ENCODE assay signal across 8 cellular contexts in the genomic region with DNA sequence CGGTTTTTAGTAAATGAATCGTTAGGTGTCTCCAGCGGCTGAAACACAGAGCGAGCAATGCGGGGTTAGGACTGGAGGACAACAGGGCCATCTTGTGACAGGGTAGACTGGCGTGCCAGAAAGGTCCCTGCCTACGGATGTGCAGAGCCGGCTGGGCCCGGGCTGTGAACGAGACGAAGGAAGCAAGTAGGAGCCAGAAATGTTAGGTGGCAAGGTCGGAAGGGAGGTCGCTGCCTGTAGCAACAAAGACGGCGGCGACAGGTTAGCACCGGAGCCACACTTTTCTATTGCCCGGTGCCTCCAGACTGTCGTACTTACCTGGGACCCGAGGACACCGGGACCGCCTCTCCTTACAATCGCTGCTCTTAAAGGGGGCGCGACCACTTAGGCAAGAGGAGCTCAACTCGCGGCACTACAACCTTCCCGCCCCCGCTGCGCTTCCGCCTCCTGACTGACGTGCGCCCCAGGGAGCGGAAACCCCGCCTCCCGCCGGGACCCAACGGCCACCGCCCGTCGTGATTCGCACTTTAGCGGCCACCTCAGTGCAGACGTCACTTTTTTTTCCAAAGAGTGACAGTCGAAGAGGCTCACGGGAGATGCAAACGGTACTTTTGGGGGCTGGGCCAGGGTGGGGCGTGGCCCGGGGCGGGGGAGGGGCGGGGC. TPM values are rescaled to one million over a fixed set of nuclear protein-coding genes. Genes with fewer than 3 reads are reported as not detected.
A peak's percentile ranks its signal among the peaks of the same experiment; 100 is the strongest.
DNase-seq lines count a peak whose midpoint lies in the region; TF ChIP-seq lines count a peak whose summit lies in the region.

A gene with protein sequence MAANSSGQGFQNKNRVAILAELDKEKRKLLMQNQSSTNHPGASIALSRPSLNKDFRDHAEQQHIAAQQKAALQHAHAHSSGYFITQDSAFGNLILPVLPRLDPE (minus strand): TSS at position 449 of the 663 bp plus-strand sequence. CDS start 1,632 bp downstream, outside the sequence.

- H4K91ac ChIP-seq in neuronal stem cell (ENCODE audit: low read depth, low read length, poor library complexity): no peak within 1 kb of the TSS

- no peak within 1 kb of the TSS for H2BK15ac ChIP-seq in neuronal stem cell (ENCODE audit: low read length)

- H3K27me3 ChIP-seq in MM.1S (replicated peaks; ENCODE audit: insufficient read depth, low read length) (no peaks in the 10 kb centered on the region), neuronal stem cell (ENCODE audit: control insufficient read depth in 3 of 3, insufficient read depth in 3 of 3, low read depth in 1 of 3, low read length in 3 of 3) (no peaks in the 10 kb centered on the region)

- peak within 1 kb of the TSS; percentile 80 for H3K18ac ChIP-seq in neuronal stem cell (ENCODE audit: low read length)

- H3K4me2 ChIP-seq in MM.1S (ENCODE audit: low read depth, low read length) (peak within 1 kb of the TSS; percentile 94), neuronal stem cell (ENCODE audit: insufficient read depth, low read length, poor library complexity, severe bottlenecking) (peak within 1 kb of the TSS; percentile 71)

- no peaks in the 10 kb centered on the region for H3K9me2 ChIP-seq in MM.1S (replicated peaks; ENCODE audit: insufficient read depth, low read length)

- peak within 1 kb of the TSS; percentile 85 for H2AFZ ChIP-seq in MM.1S (ENCODE audit: low read length)
- H2AFZ ChIP-seq in neuronal stem cell (ENCODE audit: low read length): peak within 1 kb of the TSS; percentile 94

- no peaks in the 10 kb centered on the region for H4K20me1 ChIP-seq in MM.1S (ENCODE audit: insufficient read depth, low read length)

- WGBS in neuronal stem cell (ENCODE audit: extremely low coverage in 2 of 2, insufficient read length in 2 of 2, insufficient replicate concordance in 1 of 2), 2 donors: no CpG with 5 or more reads among the region's 51 CpGs

- H3K14ac ChIP-seq in neuronal stem cell (ENCODE audit: low read length): no peak within 1 kb of the TSS

- H3K9ac ChIP-seq in MM.1S (ENCODE audit: low read length): peak within 1 kb of the TSS; percentile 77
- peak within 1 kb of the TSS; percentile 90 for H3K9ac ChIP-seq in neuronal stem cell (ENCODE audit: low read depth, low read length, poor library complexity)

- peak; percentile 23 for TF ChIP-seq CTCF in MM.1S (IDR thresholded peaks at IDR 0.05; ENCODE audit: low read length)
- TF ChIP-seq CTCF in subcutaneous adipose tissue (IDR thresholded peaks at IDR 0.05; ENCODE audit: low read depth): no peak

- H2BK120ac ChIP-seq in neuronal stem cell (ENCODE audit: low read depth, low read length): no peak within 1 kb of the TSS

- peak within 1 kb of the TSS; percentile 75 for H3K27ac ChIP-seq in MM.1S (ENCODE audit: low read length)
- peak within 1 kb of the TSS; percentile 90 for H3K27ac ChIP-seq in neuronal stem cell (replicated peaks; ENCODE audit: low read length)

- H4K8ac ChIP-seq in neuronal stem cell (ENCODE audit: low read depth, low read length): peak within 1 kb of the TSS; percentile 0

- peaks cover 13% of the 10 kb centered on the region for H3F3A ChIP-seq in MM.1S (ENCODE audit: insufficient read depth, low read length)

- H3K36me3 ChIP-seq in MM.1S (replicated peaks; ENCODE audit: insufficient read depth, low read length) (no peaks in the 10 kb centered on the region), neuronal stem cell (replicated peaks in 1 of 2; ENCODE audit: control insufficient read depth in 2 of 2, insufficient read depth in 2 of 2, low read length in 2 of 2) (peaks cover 2 to 22% of the 10 kb centered on the region in 2 donors)

- no peak within 1 kb of the TSS for H3K4ac ChIP-seq in neuronal stem cell (ENCODE audit: low read length)

- H3K9me3 ChIP-seq in MM.1S (replicated peaks; ENCODE audit: insufficient read depth, low read length) (no peaks in the 10 kb centered on the region), neuronal stem cell (replicated peaks in 1 of 2; ENCODE audit: control insufficient read depth in 2 of 2, insufficient read depth in 1 of 2, low read depth in 1 of 2, low read length in 2 of 2) (peaks cover 0 to 6% of the 10 kb centered on the region in 2 donors)

- H3K23ac ChIP-seq in neuronal stem cell (ENCODE audit: low read depth, low read length, poor library complexity): no peak within 1 kb of the TSS

- peaks cover 2% of the 10 kb centered on the region for H3K79me1 ChIP-seq in neuronal stem cell (ENCODE audit: low read depth, low read length)

- H2BK5ac ChIP-seq in neuronal stem cell (ENCODE audit: low read length): peak within 1 kb of the TSS; percentile 67

- DNase-seq in GF-D8 (lab: John Stamatoyannopoulos, UW) (peak; percentile 93), HCEC 1CT (peak; percentile 95), MM.1S (peak; percentile 99), SIG-M5 (lab: John Stamatoyannopoulos, UW) (peak; percentile 71), activated gamma-delta T cell treated with Interleukin-2 at 50 U/mL for 16 hours (peak; percentile 97), foreskin melanocyte (peak; percentile 93), neuronal stem cell (ENCODE audit: low spot score) (peak; percentile 94)

- H2AK5ac ChIP-seq in neuronal stem cell (ENCODE audit: low read depth, low read length): no peak within 1 kb of the TSS

- H3K4me3 ChIP-seq in MM.1S (ENCODE audit: low read length) (peak within 1 kb of the TSS; percentile 82), neuronal stem cell (ENCODE audit: low read length in 2 of 2) (peak within 1 kb of the TSS; percentile 85 to 95)

- H3K4me1 ChIP-seq in MM.1S (ENCODE audit: low read length): peaks cover 13% of the 10 kb centered on the region
- H3K4me1 ChIP-seq in neuronal stem cell (ENCODE audit: control insufficient read depth in 2 of 2, insufficient read depth in 1 of 2, low read depth in 1 of 2, low read length in 2 of 2): no peaks in the 10 kb centered on the region

- H2BK12ac ChIP-seq in neuronal stem cell (ENCODE audit: low read length): no peak within 1 kb of the TSS

- H3K79me2 ChIP-seq in MM.1S (ENCODE audit: low read length): peaks cover 34% of the 10 kb centered on the region

RNA-seq across cellular contexts. Expression of the gene that starts here (rescaled TPM):
- polyA plus RNA-seq in neuronal stem cell (2013, experiment 1 of 2): 21.2 TPM
- polyA plus RNA-seq in neuronal stem cell (2013, experiment 2 of 2): 22.1 TPM
- total RNA-seq in subcutaneous adipose tissue: 10 to 100 TPM; 14.5 to 30.6 (median 20.2) TPM

Comparison
In these comparisons a context has a peak if more than half of its experiments do, and no peak if none do; other contexts are left out.
1. Peak in every context shown above with its lines: DNase-seq, H3K4me3 ChIP-seq and H3K27ac ChIP-seq.